ENCODE assay signal across 18 cellular contexts in genomic region chr13:36834299-36834698, GRCh38.
"Had no signal": no experiment of that assay in that cellular context is flagged by ENCODE, and none has a peak within 500 bp of the region (broad histone marks: within the 10 kb centered on the region; RNA-seq: fewer than 3 reads in every experiment).

No MANE protein-coding gene starts in this region.

- H3K9me3 ChIP-seq: lower lobe of right lung, pancreas, thoracic aorta had no signal

- H3K4me1 ChIP-seq: lower lobe of right lung, pancreas had no signal

- H3K27ac ChIP-seq: coronary artery, lower lobe of right lung, pancreas, thoracic aorta, VCaP had no signal

- ATAC-seq: left cardiac atrium, lower lobe of right lung, pancreas had no signal

- H3K36me3 ChIP-seq: lower lobe of right lung, pancreas, thoracic aorta had no signal

- DNase-seq: activated CD4-positive, alpha-beta T cell treated with anti-CD3 and anti-CD28 coated beads, Interleukin-2, amount 10 ng/mL, durations not matched to agents 24 days and 14 days; activated gamma-delta T cell treated with Interleukin-2 at 50 U/mL for 16 hours; activated T-cell treated with anti-CD3 and anti-CD28 coated beads, Interleukin-2, amount 50 U/mL, for 1 hour; central memory CD4-positive, alpha-beta T cell; effector CD8-positive, alpha-beta T cell; glutamatergic neuron; left cardiac atrium; lower lobe of right lung; midbrain; naive B cell; pancreas; stimulated activated CD4-positive, alpha-beta T cell treated with anti-CD3 and anti-CD28 coated beads, Interleukin-12 subunit alpha, Interleukin-12 subunit beta, amount 100 ng/mL, for 4 hours; stimulated activated CD4-positive, alpha-beta T cell treated with anti-CD3 and anti-CD28 coated beads, Interleukin-2, amount 100 ng/mL, for 48 hours; T-helper 9 cell had no signal

- H3K27ac Mint-ChIP-seq: activated CD4-positive, alpha-beta T cell treated with anti-CD3 and anti-CD28 coated beads, Interleukin-2, amount 10 ng/mL, durations not matched to agents 24 days and 14 days; naive B cell; stimulated activated naive CD8-positive, alpha-beta T cell treated with anti-CD3 and anti-CD28 coated beads, Interleukin-15, Interleukin-2, amounts not matched to agents 100 ng/mL and 50 ng/mL, for 24 hours had no signal

- H3K4me3 ChIP-seq: coronary artery, lower lobe of right lung, pancreas, thoracic aorta had no signal

- H3K27me3 ChIP-seq: pancreas had no signal

- H3K27me3 Mint-ChIP-seq: activated CD4-positive, alpha-beta T cell treated with anti-CD3 and anti-CD28 coated beads, Interleukin-2, amount 10 ng/mL, durations not matched to agents 24 days and 14 days; naive B cell; stimulated activated naive CD8-positive, alpha-beta T cell treated with anti-CD3 and anti-CD28 coated beads, Interleukin-15, Interleukin-2, amounts not matched to agents 100 ng/mL and 50 ng/mL, for 24 hours had no signal

- H3K4me3 Mint-ChIP-seq: activated CD4-positive, alpha-beta T cell treated with anti-CD3 and anti-CD28 coated beads, Interleukin-2, amount 10 ng/mL, durations not matched to agents 24 days and 14 days; naive B cell; stimulated activated naive CD8-positive, alpha-beta T cell treated with anti-CD3 and anti-CD28 coated beads, Interleukin-15, Interleukin-2, amounts not matched to agents 100 ng/mL and 50 ng/mL, for 24 hours had no signal

- H3K9me3 Mint-ChIP-seq: activated CD4-positive, alpha-beta T cell treated with anti-CD3 and anti-CD28 coated beads, Interleukin-2, amount 10 ng/mL, durations not matched to agents 24 days and 14 days; naive B cell; stimulated activated naive CD8-positive, alpha-beta T cell treated with anti-CD3 and anti-CD28 coated beads, Interleukin-15, Interleukin-2, amounts not matched to agents 100 ng/mL and 50 ng/mL, for 24 hours had no signal
